Comparison of ENCODE assay signal across 21 cellular contexts in genomic region chr2:65532937-65533336, GRCh38.
"Had no signal": no experiment of that assay in that cellular context is flagged by ENCODE, and none has a peak within 500 bp of the region (broad histone marks: within the 10 kb centered on the region; RNA-seq: fewer than 3 reads in every experiment).

No MANE protein-coding gene starts in this region.

- H3K4me2 ChIP-seq: hepatocyte had no signal

- H2AFZ ChIP-seq: hepatocyte, parathyroid adenoma had no signal

- H3K9me3 Mint-ChIP-seq: nephron; stimulated activated naive B cell treated with anti-CD40 and anti-IgM and Interleukin-4, amounts not matched to agents 10 μg/mL and 1 μg/mL and 100 μg/mL, for 72 hours; stimulated activated naive CD8-positive, alpha-beta T cell treated with anti-CD3 and anti-CD28 coated beads, Interleukin-15, amount 100 ng/mL, for 72 hours had no signal

- ATAC-seq: left cardiac atrium; left ventricle myocardium superior; psoas muscle; sciatic nerve; stimulated activated naive B cell treated with anti-CD40 and anti-IgM and Interleukin-4, amounts not matched to agents 10 μg/mL and 1 μg/mL and 100 μg/mL, for 72 hours; stimulated activated naive CD8-positive, alpha-beta T cell treated with anti-CD3 and anti-CD28 coated beads, Interleukin-15, amount 100 ng/mL, for 72 hours had no signal

- H3K4me1 ChIP-seq: parathyroid adenoma, psoas muscle, spleen, testis, tibial nerve had no signal

- H3K4me3 Mint-ChIP-seq: nephron; stimulated activated naive B cell treated with anti-CD40 and anti-IgM and Interleukin-4, amounts not matched to agents 10 μg/mL and 1 μg/mL and 100 μg/mL, for 72 hours; stimulated activated naive CD8-positive, alpha-beta T cell treated with anti-CD3 and anti-CD28 coated beads, Interleukin-15, amount 100 ng/mL, for 72 hours had no signal

- H3K27ac ChIP-seq: dorsolateral prefrontal cortex, hepatocyte, parathyroid adenoma, psoas muscle, spleen, testis, tibial nerve had no signal

- H3K4me1 Mint-ChIP-seq: stimulated activated naive CD8-positive, alpha-beta T cell treated with anti-CD3 and anti-CD28 coated beads, Interleukin-15, amount 100 ng/mL, for 72 hours had no signal

- H3K27ac Mint-ChIP-seq: nephron; stimulated activated naive B cell treated with anti-CD40 and anti-IgM and Interleukin-4, amounts not matched to agents 10 μg/mL and 1 μg/mL and 100 μg/mL, for 72 hours; stimulated activated naive CD8-positive, alpha-beta T cell treated with anti-CD3 and anti-CD28 coated beads, Interleukin-15, amount 100 ng/mL, for 72 hours had no signal

- FAIRE-seq: kidney had no signal

- H3K36me3 ChIP-seq: spleen, tibial nerve had no signal

- H3K9me3 ChIP-seq: psoas muscle, spleen, testis, tibial nerve had no signal

- H3K4me3 ChIP-seq: dorsolateral prefrontal cortex, hepatocyte, psoas muscle, spleen, testis, tibial nerve had no signal

- DNase-seq: cortex of kidney; dorsolateral prefrontal cortex; effector CD8-positive, alpha-beta T cell; foreskin melanocyte; kidney; left cardiac atrium; left ventricle myocardium superior; midbrain; psoas muscle; retina; spleen; stimulated activated CD4-positive, alpha-beta T cell treated with anti-CD3 and anti-CD28 coated beads, Interleukin-2, amount 100 ng/mL, for 24 hours; stimulated activated CD4-positive, alpha-beta T cell treated with anti-CD3 and anti-CD28 coated beads, Interleukin-4, amount 100 ng/mL, for 4 hours; stimulated activated naive B cell treated with anti-CD40 and anti-IgM and Interleukin-4, amounts not matched to agents 10 μg/mL and 1 μg/mL and 100 μg/mL, for 72 hours; stimulated activated naive CD8-positive, alpha-beta T cell treated with anti-CD3 and anti-CD28 coated beads, Interleukin-15, amount 100 ng/mL, for 72 hours; testis had no signal

- H3K27me3 ChIP-seq: dorsolateral prefrontal cortex, hepatocyte, spleen, testis, tibial nerve had no signal

- H3K79me2 ChIP-seq: hepatocyte, parathyroid adenoma had no signal

- H3K9ac ChIP-seq: parathyroid adenoma had no signal
